In genomic region chr16:49484454-49484853, GRCh38 we compare ENCODE assay signal across 8 cellular contexts.
DNase-seq lines count a peak whose midpoint lies in the region; ATAC-seq and TF ChIP-seq lines count a peak whose summit lies in the region.

No MANE protein-coding gene starts in this region.

- no peak for DNase-seq in central memory CD8-positive, alpha-beta T cell (ENCODE audit: low spot score in 2 of 2)
- DNase-seq in medulla oblongata (ENCODE audit: extremely low spot score), result peak; percentile 51
- DNase-seq in type B pancreatic cell (ENCODE audit: extremely low spot score, unreplicated experiment), result no peak
- DNase-seq in HCEC 1CT, result no peak
- no peak for DNase-seq in PC-3

- H3K9me3 Mint-ChIP-seq in central memory CD8-positive, alpha-beta T cell, result no peaks in the 10 kb centered on the region
- no peaks in the 10 kb centered on the region for H3K9me3 Mint-ChIP-seq in type B pancreatic cell

- H3K4me3 ChIP-seq in HUES6 (ENCODE audit: low read depth, low read length) (peak overlapping the region; percentile 39), PC-3 (ENCODE audit: low read length) (no peak overlapping the region)

- H4K20me1 ChIP-seq in PC-3 (ENCODE audit: low read length), result no peaks in the 10 kb centered on the region

- H3K27me3 Mint-ChIP-seq in central memory CD8-positive, alpha-beta T cell, result peaks cover 8% of the 10 kb centered on the region
- H3K27me3 Mint-ChIP-seq in type B pancreatic cell, result peaks cover 18% of the 10 kb centered on the region

- POLR2A ChIA-PET in PC-3 (lab: Charles Lee; ENCODE audit: unreplicated experiment), result no interaction called here

- CTCF ChIA-PET in PC-3 (lab: Charles Lee), result no interaction called here

- H3K4me3 Mint-ChIP-seq in central memory CD8-positive, alpha-beta T cell, result peak overlapping the region; percentile 10
- peak overlapping the region; percentile 59 for H3K4me3 Mint-ChIP-seq in type B pancreatic cell

- TF ChIP-seq CTCF in type B pancreatic cell (conservative IDR thresholded peaks at IDR 0.05), result no peak
- no peak for TF ChIP-seq CTCF in PC-3 (conservative IDR thresholded peaks at IDR 0.05; ENCODE audit: low read depth, low read length)

- H3F3A ChIP-seq in PC-3 (ENCODE audit: low read length, unreplicated experiment), result no peaks in the 10 kb centered on the region

- H3K9ac ChIP-seq in HUES6 (ENCODE audit: low read length), result no peak overlapping the region
- no peak overlapping the region for H3K9ac ChIP-seq in PC-3 (ENCODE audit: low read length)

- no peaks in the 10 kb centered on the region for H3K36me3 ChIP-seq in HUES6 (ENCODE audit: control insufficient read depth, insufficient read depth, low read length)
- H3K36me3 ChIP-seq in PC-3 (ENCODE audit: low read depth, low read length), result no peaks in the 10 kb centered on the region

- H3K4me1 Mint-ChIP-seq in central memory CD8-positive, alpha-beta T cell, result no peaks in the 10 kb centered on the region
- H3K4me1 Mint-ChIP-seq in type B pancreatic cell (ENCODE audit: unreplicated experiment), result no peaks in the 10 kb centered on the region

- H3K4me1 ChIP-seq in HUES6 (ENCODE audit: control insufficient read depth, insufficient read depth, low read length) (peaks cover 12% of the 10 kb centered on the region), PC-3 (ENCODE audit: insufficient read depth, low read length) (no peaks in the 10 kb centered on the region)

- H3K36me3 Mint-ChIP-seq in central memory CD8-positive, alpha-beta T cell (ENCODE audit: insufficient read depth), result no peaks in the 10 kb centered on the region
- H3K36me3 Mint-ChIP-seq in type B pancreatic cell, result no peaks in the 10 kb centered on the region

- no peak overlapping the region for H3K4me2 ChIP-seq in PC-3 (ENCODE audit: low read length)

- H3K79me2 ChIP-seq in PC-3 (ENCODE audit: low read length), result no peaks in the 10 kb centered on the region

- H3K9me2 ChIP-seq in PC-3 (replicated peaks; ENCODE audit: low read length), result no peaks in the 10 kb centered on the region

- ATAC-seq in GM18502 (IDR thresholded peaks at IDR 0.05; ENCODE audit: poor library complexity, unreplicated experiment), result peak; percentile 94
- ATAC-seq in central memory CD8-positive, alpha-beta T cell (replicated peaks; ENCODE audit: extremely low read depth, poor library complexity, severe bottlenecking), result no peak
- ATAC-seq in HG02885 (IDR thresholded peaks at IDR 0.05; ENCODE audit: poor library complexity, unreplicated experiment), result no peak
- ATAC-seq in PC-3, result no peak

- H2AFZ ChIP-seq in PC-3 (ENCODE audit: low read length), result no peak overlapping the region

- no TSS peak for BruUV-seq in PC-3 (replicated peaks; lab: Mats Ljungman, UMichigan)

- H3K9me3 ChIP-seq in HUES6 (ENCODE audit: control insufficient read depth, insufficient read depth, low read depth, low read length) (peaks cover 4% of the 10 kb centered on the region; the same call in 1 of the 2 replicates), PC-3 (ENCODE audit: low read length) (no peaks in the 10 kb centered on the region)

- H3K27me3 ChIP-seq in HUES6 (ENCODE audit: control insufficient read depth, insufficient read depth, low read length), result peaks cover 15% of the 10 kb centered on the region
- peaks cover 31% of the 10 kb centered on the region for H3K27me3 ChIP-seq in PC-3 (ENCODE audit: low read length)

- intact Hi-C loops in PC-3 (cut with micrococcal nuclease), result no loop called here

- no peak overlapping the region for H3K27ac ChIP-seq in HUES6 (ENCODE audit: low read depth, low read length)
- H3K27ac ChIP-seq in PC-3 (ENCODE audit: low read length), result no peak overlapping the region

- H3K27ac Mint-ChIP-seq in central memory CD8-positive, alpha-beta T cell (ENCODE audit: low read depth), result no peak overlapping the region
- H3K27ac Mint-ChIP-seq in type B pancreatic cell, result no peak overlapping the region
